9 cellular contexts compared by ENCODE assay signal in the genomic region with DNA sequence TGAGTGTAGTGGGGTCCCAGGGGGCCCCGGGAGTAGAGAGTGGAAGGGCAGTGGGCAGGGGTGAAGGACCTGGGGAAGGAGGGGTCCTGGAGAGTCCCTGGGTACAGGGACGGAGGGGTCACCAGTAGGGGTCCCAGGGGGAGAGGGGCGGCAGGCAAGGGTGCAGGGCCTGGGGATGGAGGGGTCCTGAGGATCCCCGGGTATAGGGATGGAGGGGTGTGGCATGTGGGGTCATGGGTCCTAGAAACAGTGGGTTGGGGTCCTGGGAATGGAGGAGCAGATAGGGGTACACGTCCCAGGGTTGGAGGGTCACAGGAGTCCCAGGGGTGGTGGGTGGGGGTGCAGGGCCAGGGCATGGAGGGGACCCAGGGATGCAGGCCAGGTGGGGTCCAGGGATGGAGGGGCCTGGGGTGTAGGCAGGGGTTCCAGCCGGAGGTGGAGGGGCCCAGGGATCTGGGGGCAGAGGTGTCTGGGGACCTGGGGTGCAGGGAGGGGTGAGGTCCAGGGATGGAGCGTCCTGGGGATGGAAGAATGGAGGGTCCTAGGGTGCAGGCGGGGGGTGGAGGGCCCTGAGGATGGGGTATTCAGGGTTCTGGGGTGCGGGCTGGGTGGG. TPM values are rescaled to one million over a fixed set of nuclear protein-coding genes. Genes with fewer than 3 reads are reported as not detected.
DNase-seq lines count a peak whose midpoint lies in the region; ATAC-seq and TF ChIP-seq lines count a peak whose summit lies in the region.
"Had no signal": no experiment of that assay in that cellular context is flagged by ENCODE, and none has a peak within 500 bp of the region (broad histone marks: within the 10 kb centered on the region; RNA-seq: fewer than 3 reads in every experiment).

No MANE protein-coding gene starts in this region.

- H3K36me3 ChIP-seq in mammary epithelial cell (ENCODE audit: insufficient read depth, low read length) (no peaks in the 10 kb centered on the region), mesendoderm (ENCODE audit: control insufficient read depth, insufficient read depth, low read length) (no peaks in the 10 kb centered on the region), left lung (no peaks in the 10 kb centered on the region)

- no peak overlapping the region for H3K23ac ChIP-seq in mesendoderm (ENCODE audit: low read length)

- no peak overlapping the region for H2BK5ac ChIP-seq in mesendoderm (ENCODE audit: low read length)

- H3K9me3 ChIP-seq in mammary epithelial cell (replicated peaks; ENCODE audit: insufficient read depth, low read length) (no peaks in the 10 kb centered on the region), left lung (no peaks in the 10 kb centered on the region)

- no peak overlapping the region for H2AFZ ChIP-seq in mammary epithelial cell (ENCODE audit: low read depth, low read length)

- H2BK15ac ChIP-seq in mesendoderm (replicated peaks; ENCODE audit: low read depth): no peak overlapping the region

- CTCF ChIA-PET in mammary epithelial cell (lab: Charles Lee; ENCODE audit: low non-redundant PET): no interaction called here

- BruUV-seq in mammary epithelial cell (replicated peaks; lab: Mats Ljungman, UMichigan): no TSS peak

- H3K4me1 ChIP-seq in mammary epithelial cell (ENCODE audit: insufficient read depth, low read length): peaks cover 8% of the 10 kb centered on the region
- no peaks in the 10 kb centered on the region for H3K4me1 ChIP-seq in mesendoderm (ENCODE audit: control insufficient read depth, low read depth, low read length)
- peaks cover 0 to 11% of the 10 kb centered on the region in 2 donors for H3K4me1 ChIP-seq in left lung

- no peak overlapping the region for H4K5ac ChIP-seq in mesendoderm (ENCODE audit: low read length)

- no peak overlapping the region for H2AK5ac ChIP-seq in mesendoderm (ENCODE audit: low read length)

- H3K56ac ChIP-seq in mesendoderm (ENCODE audit: low read length): peak overlapping the region; percentile 90

- in situ Hi-C loops in mammary epithelial cell (cut with MboI; ENCODE audit: low sequenced_read_pairs in 2 of 2): no loop called here

- WGBS in mammary epithelial cell (ENCODE audit: low coverage, missing lambda C conversion rate): 94% methylated on average over 3 of the region's 9 CpGs
- no CpG with 5 or more reads among the region's 9 CpGs for WGBS in mesendoderm (ENCODE audit: extremely low coverage, insufficient coverage, low lambda C conversion rate)

- dilution Hi-C loops in mammary epithelial cell (cut with HindIII; ENCODE audit: low sequenced_read_pairs): no loop called here

- H3K4me2 ChIP-seq in mammary epithelial cell (ENCODE audit: insufficient read depth, low read depth, low read length): peak overlapping the region; percentile 95
- H3K4me2 ChIP-seq in mesendoderm (ENCODE audit: low read length): no peak overlapping the region

- H3K27ac ChIP-seq in mammary epithelial cell (ENCODE audit: insufficient read depth, low read depth, low read length): no peak overlapping the region
- H3K27ac ChIP-seq in mesendoderm (ENCODE audit: low read depth, low read length): no peak overlapping the region
- H3K27ac ChIP-seq in left lung: no peak overlapping the region

- peak; percentile 2 for ATAC-seq in Right ventricle myocardium superior (ENCODE audit: poor library complexity)
- no peak for ATAC-seq in left lung
- ATAC-seq in GM21825 (IDR thresholded peaks at IDR 0.05; ENCODE audit: unreplicated experiment): no peak

- intact Hi-C loops in Right ventricle myocardium superior (cut with DNase I): no loop called here
- intact Hi-C loops in cardiac septum (cut with DNase I): no loop called here
- intact Hi-C loops in mammary epithelial cell (cut with micrococcal nuclease): no loop called here
- intact Hi-C loops in left lung (cut with DNase I): no loop called here

- H3K9ac ChIP-seq in mammary epithelial cell (ENCODE audit: insufficient read depth, low read length): no peak overlapping the region
- H3K9ac ChIP-seq in mesendoderm (ENCODE audit: low read length): no peak overlapping the region

- H3K27me3 ChIP-seq in mammary epithelial cell (ENCODE audit: insufficient read depth, low read length) (no peaks in the 10 kb centered on the region), mesendoderm (ENCODE audit: insufficient read depth, low read length, poor library complexity) (no peaks in the 10 kb centered on the region), left lung (no peaks in the 10 kb centered on the region)

- no peaks in the 10 kb centered on the region for H4K20me1 ChIP-seq in mammary epithelial cell (ENCODE audit: insufficient read depth, low read length)

- peaks cover 2% of the 10 kb centered on the region for H3K79me1 ChIP-seq in mesendoderm (ENCODE audit: low read length)

- no peak overlapping the region for H4K8ac ChIP-seq in mesendoderm (ENCODE audit: low read depth, low read length)

- TF ChIP-seq CTCF in mammary epithelial cell (conservative IDR thresholded peaks at IDR 0.05 in 1 of 2, IDR thresholded peaks at IDR 0.05 in 1 of 2; ENCODE audit: extremely low read depth in 1 of 2, insufficient read depth in 1 of 2, low read depth in 1 of 2, low read length in 2 of 2) (no peak), left lung (IDR thresholded peaks at IDR 0.05) (no peak)

- H3K18ac ChIP-seq in mesendoderm (ENCODE audit: low read length): no peak overlapping the region

- no peak overlapping the region for H2BK120ac ChIP-seq in mesendoderm (ENCODE audit: low read depth, low read length)

- no peak overlapping the region for H3K4ac ChIP-seq in mesendoderm (ENCODE audit: low read depth, low read length)

- DNase-seq in Right ventricle myocardium superior: no peak
- no peak for DNase-seq in cardiac septum (ENCODE audit: low spot score)
- no peak for DNase-seq in mammary epithelial cell
- DNase-seq in mesendoderm: no peak
- DNase-seq in left lung: no peak
- no peak for DNase-seq in activated CD4-positive, alpha-beta T cell treated with anti-CD3 and anti-CD28 coated beads, Interleukin-2, amount 50 U/mL, for 4 hours
- no peak for DNase-seq in 8988T
- DNase-seq: NCI-H1092 treated with DMSO at 0.1 percent for 48 hours had no signal

- H3K4me3 ChIP-seq in mammary epithelial cell (replicated peaks in 1 of 3; ENCODE audit: insufficient read depth in 1 of 3, low read depth in 2 of 3, low read length in 3 of 3): peak overlapping the region; percentile 55 to 92 (median 78)
- no peak overlapping the region for H3K4me3 ChIP-seq in mesendoderm (ENCODE audit: low read length)
- peak overlapping the region in 1 of 2 donors; percentile 56 for H3K4me3 ChIP-seq in left lung

- H3K79me2 ChIP-seq in mammary epithelial cell (ENCODE audit: insufficient read depth, low read length) (peaks cover 43% of the 10 kb centered on the region), mesendoderm (ENCODE audit: control insufficient read depth, insufficient read depth, low read length) (no peaks in the 10 kb centered on the region)

RNA-seq across cellular contexts. Expression of gene BTBD2, which starts 1.3 kb away (rescaled TPM):
- 56.3 TPM for total RNA-seq in Right ventricle myocardium superior
- 60.5 TPM for total RNA-seq in cardiac septum
- total RNA-seq in mammary epithelial cell: 10 to 100 TPM; 39.5 to 62.8 TPM
- polyA plus RNA-seq in mammary epithelial cell: 25.9 TPM
- 39.2 TPM for polyA minus RNA-seq in mammary epithelial cell
- 46.2 TPM for polyA plus RNA-seq in mesendoderm (2013, experiment 1 of 2)
- polyA plus RNA-seq in mesendoderm (2013, experiment 2 of 2): 41.1 TPM
- total RNA-seq in left lung: 10 to 100 TPM; 63.1 to 63.6 TPM

RNA-seq across cellular contexts. Expression of gene MKNK2, which starts 36.9 kb away (rescaled TPM):
- total RNA-seq in Right ventricle myocardium superior (238 TPM), cardiac septum (122 TPM), mammary epithelial cell (100 to 1,000 TPM in 1 of 2 donors, 10 to 100 TPM in 1; 91.7 to 248 TPM), left lung (100 to 1,000 TPM; 238 to 291 TPM)
- 152 TPM for polyA plus RNA-seq in mammary epithelial cell
- 244 TPM for polyA minus RNA-seq in mammary epithelial cell
- 98.2 TPM for polyA plus RNA-seq in mesendoderm (2013, experiment 1 of 2)
- polyA plus RNA-seq in mesendoderm (2013, experiment 2 of 2): 97.3 TPM
